8 cellular contexts compared by ENCODE assay signal in genomic region chr22:45553333-45554039, GRCh38. TPM values are rescaled to one million over a fixed set of nuclear protein-coding genes. Genes with fewer than 3 reads are reported as not detected.
DNase-seq lines count a peak whose midpoint lies in the region; ATAC-seq and TF ChIP-seq lines count a peak whose summit lies in the region.

No MANE protein-coding gene starts in this region.

- TF ChIP-seq CTCF in BJ (IDR thresholded peaks at IDR 0.05; ENCODE audit: insufficient read depth, low read depth, low read length) (peak; percentile 95), esophagus squamous epithelium (IDR thresholded peaks at IDR 0.05) (peak; percentile 53 to 97 (median 92))

- H3K27me3 ChIP-seq in BJ (ENCODE audit: control insufficient read depth, insufficient read depth, low read length): no peaks in the 10 kb centered on the region
- H3K27me3 ChIP-seq in esophagus squamous epithelium: no peaks in the 10 kb centered on the region

- CTCF ChIA-PET in BJ (lab: Yijun Ruan, JAX) (interaction anchor here (0.6 to 6.7 kb wide), 28 partner anchors 10 to 1612 kb away, joined by 3 to 83 read pairs (median 3); partner anchors contain the start of gene FBLN1), HEK293T (lab: Yijun Ruan, JAX) (interaction anchor here (0.8 to 1.5 kb wide), 6 partner anchors 10 to 281 kb away, joined by 3 to 11 read pairs (median 3); no protein-coding TSS in a partner anchor)

- DNase-seq in BJ (ENCODE audit: low read depth) (peak; percentile 54), HEK293T (ENCODE audit: extremely low spot score) (peak; percentile 89), NCI-H82 treated with DMSO at 0.1 percent for 48 hours (lab: John Stamatoyannopoulos, UW; ENCODE audit: unreplicated experiment) (peak; percentile 51), activated T-cell treated with anti-CD3 and anti-CD28 coated beads for 48 hours (ENCODE audit: low read depth) (peak; percentile 49), esophagus squamous epithelium (lab: John Stamatoyannopoulos, UW) (no peak), myocyte (ENCODE audit: low read depth) (peak; percentile 75)
- DNase-seq in stimulated activated naive CD8-positive, alpha-beta T cell treated with anti-CD3 and anti-CD28 coated beads, Interleukin-15, amount 100 ng/mL, for 72 hours: peak; percentile 48 to 51

- peaks cover 57% of the 10 kb centered on the region for H3K36me3 ChIP-seq in BJ (ENCODE audit: control insufficient read depth, insufficient read depth, low read length)
- H3K36me3 ChIP-seq in esophagus squamous epithelium: peaks cover 0 to 16% (median 0%) of the 10 kb centered on the region in 3 donors

- intact Hi-C loops in esophagus squamous epithelium (cut with DNase I): no loop called here

- no peaks in the 10 kb centered on the region for H3K9me3 ChIP-seq in esophagus squamous epithelium

- TF ChIP-seq POLR2A in esophagus squamous epithelium (IDR thresholded peaks at IDR 0.05): no peak

- peak overlapping the region; percentile 87 to 96 (median 94) for H3K27ac ChIP-seq in esophagus squamous epithelium

- H3K27me3 Mint-ChIP-seq in stimulated activated naive CD8-positive, alpha-beta T cell treated with anti-CD3 and anti-CD28 coated beads, Interleukin-15, amount 100 ng/mL, for 72 hours: peaks cover 20% of the 10 kb centered on the region

- no peak overlapping the region for H3K4me3 ChIP-seq in BJ (ENCODE audit: low read depth, low read length)
- peak overlapping the region in 2 of 4 donors; percentile 20 to 45 for H3K4me3 ChIP-seq in esophagus squamous epithelium

- POLR2A ChIA-PET in BJ (lab: Charles Lee) (no interaction called here), HEK293T (lab: Yijun Ruan, JAX) (no interaction called here)

- peaks cover 57 to 64% (median 60%) of the 10 kb centered on the region in 3 donors for H3K4me1 ChIP-seq in esophagus squamous epithelium

- peaks cover 5% of the 10 kb centered on the region for H3K4me1 Mint-ChIP-seq in stimulated activated naive CD8-positive, alpha-beta T cell treated with anti-CD3 and anti-CD28 coated beads, Interleukin-15, amount 100 ng/mL, for 72 hours

- H3K4me3 Mint-ChIP-seq in stimulated activated naive CD8-positive, alpha-beta T cell treated with anti-CD3 and anti-CD28 coated beads, Interleukin-15, amount 100 ng/mL, for 72 hours: no peak overlapping the region

- H3K9me3 Mint-ChIP-seq in stimulated activated naive CD8-positive, alpha-beta T cell treated with anti-CD3 and anti-CD28 coated beads, Interleukin-15, amount 100 ng/mL, for 72 hours: no peaks in the 10 kb centered on the region

- ATAC-seq in stimulated activated naive CD8-positive, alpha-beta T cell treated with anti-CD3 and anti-CD28 coated beads, Interleukin-15, amount 100 ng/mL, for 72 hours: no peak
- ATAC-seq in HG02642 (IDR thresholded peaks at IDR 0.05; ENCODE audit: poor library complexity, unreplicated experiment): no peak

- H3K27ac Mint-ChIP-seq in stimulated activated naive CD8-positive, alpha-beta T cell treated with anti-CD3 and anti-CD28 coated beads, Interleukin-15, amount 100 ng/mL, for 72 hours: no peak overlapping the region

- WGBS in esophagus squamous epithelium, 2 donors: 23 to 32% methylated on average over 11 to 14 of the region's 23 CpGs

TF ChIP-seq in HEK293T, 16 proteins besides CTCF, POLR2A, EP300 and RAD21:
- TF ChIP-seq L3MBTL2 (conservative IDR thresholded peaks at IDR 0.05) (peak; percentile 67), NFRKB (IDR thresholded peaks at IDR 0.05) (no peak), SUZ12 (IDR thresholded peaks at IDR 0.05) (no peak)

RNA-seq across cellular contexts. Expression of gene FBLN1, which starts 50.8 kb away (rescaled TPM):
- polyA plus RNA-seq in BJ (2011; rRNA removed): 681 and 1,033 TPM in 2 replicates
- 344 and 433 TPM in 2 replicates for polyA minus RNA-seq in BJ (2011; rRNA and poly(A)+ RNA removed)
- total RNA-seq in esophagus squamous epithelium: 100 to 1,000 TPM in 2 of 4 donors, 10 to 100 TPM in 2; 33.7 to 546 (median 86.3) TPM
- total RNA-seq in myocyte: 12.2 and 12.6 TPM in 2 replicates
- polyA plus RNA-seq in myocyte (2012): 7.4 TPM
